ENCODE assay signal across 8 cellular contexts in the genomic region with DNA sequence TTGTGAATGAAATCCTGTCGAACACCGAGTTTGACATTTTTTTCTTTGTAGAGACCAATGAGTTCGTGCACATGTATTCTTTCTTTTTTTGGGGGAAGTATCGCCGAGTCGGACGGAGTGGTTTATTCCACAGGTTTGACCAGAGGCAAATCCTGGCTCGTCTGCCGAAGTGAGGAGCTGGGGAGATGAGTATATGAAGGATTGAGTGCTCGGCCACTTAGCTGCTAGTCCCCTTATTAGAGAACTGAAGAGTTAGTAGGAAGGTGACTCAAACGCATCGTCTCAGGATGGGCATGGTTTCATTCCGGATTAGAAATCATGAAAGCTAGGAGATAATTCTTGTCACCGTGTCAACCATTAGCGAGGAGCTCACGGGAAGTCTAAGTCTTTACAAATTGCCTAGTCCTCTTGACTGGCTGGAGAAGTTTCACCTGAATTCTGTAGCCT.
DNase-seq lines count a peak whose midpoint lies in the region; ATAC-seq and TF ChIP-seq lines count a peak whose summit lies in the region.

No MANE protein-coding gene starts in this region.

- no peaks in the 10 kb centered on the region for H3K9me3 ChIP-seq in esophagus muscularis mucosa

- peaks cover 8% of the 10 kb centered on the region for H3K36me3 Mint-ChIP-seq in progenitor cell of endocrine pancreas (ENCODE audit: insufficient read depth)

- peak overlapping the region; percentile 89 for H3K4me3 ChIP-seq in GM12864 (ENCODE audit: low read depth, low read length)
- H3K4me3 ChIP-seq in esophagus muscularis mucosa, result peak overlapping the region; percentile 63 to 64 (median 64)

- TF ChIP-seq CTCF in GM12864 (IDR thresholded peaks at IDR 0.05; ENCODE audit: low read depth, low read length, missing control alignments) (no peak), esophagus muscularis mucosa (IDR thresholded peaks at IDR 0.05) (no peak), progenitor cell of endocrine pancreas (IDR thresholded peaks at IDR 0.05; ENCODE audit: unreplicated experiment) (no peak)

- peaks cover 7% of the 10 kb centered on the region for H3K9me3 Mint-ChIP-seq in progenitor cell of endocrine pancreas (ENCODE audit: low read depth)

- peaks cover 11% of the 10 kb centered on the region for H3K27me3 Mint-ChIP-seq in progenitor cell of endocrine pancreas

- no peaks in the 10 kb centered on the region for H3K36me3 ChIP-seq in esophagus muscularis mucosa

- peaks cover 15 to 31% (median 26%) of the 10 kb centered on the region in 4 donors for H3K4me1 ChIP-seq in esophagus muscularis mucosa

- peak; percentile 48 for DNase-seq in GM12864 (ENCODE audit: low read depth)
- DNase-seq in NCI-H2227 (lab: John Stamatoyannopoulos, UW; ENCODE audit: unreplicated experiment), result peak; percentile 42
- no peak for DNase-seq in esophagus muscularis mucosa (ENCODE audit: extremely low spot score)
- DNase-seq in progenitor cell of endocrine pancreas (ENCODE audit: low spot score, unreplicated experiment), result no peak
- no peak for DNase-seq in foreskin melanocyte
- no peak for DNase-seq in SHP77 treated with DMSO at 0.1 percent for 48 hours (lab: John Stamatoyannopoulos, UW)

- peaks cover 20% of the 10 kb centered on the region for H3K4me1 Mint-ChIP-seq in progenitor cell of endocrine pancreas (ENCODE audit: low read depth)

- intact Hi-C loops in esophagus muscularis mucosa (cut with DNase I), result no loop called here

- H3K27ac Mint-ChIP-seq in progenitor cell of endocrine pancreas, result peak overlapping the region; percentile 65

- 6% methylated on average over 16 of the region's 16 CpGs for WGBS in esophagus muscularis mucosa

- no peak for TF ChIP-seq EP300 in esophagus muscularis mucosa (IDR thresholded peaks at IDR 0.05)

- ATAC-seq in GM21619 (IDR thresholded peaks at IDR 0.05; ENCODE audit: unreplicated experiment) (peak; percentile 36), GM18858 (IDR thresholded peaks at IDR 0.05; ENCODE audit: unreplicated experiment) (no peak)

- TF ChIP-seq POLR2A in esophagus muscularis mucosa (IDR thresholded peaks at IDR 0.05; ENCODE audit: low read depth), result no peak

- H3K27me3 ChIP-seq in esophagus muscularis mucosa, result peaks cover 0 to 44% (median 2%) of the 10 kb centered on the region in 4 donors

- peak overlapping the region; percentile 91 for H3K4me3 Mint-ChIP-seq in progenitor cell of endocrine pancreas (ENCODE audit: low read depth)

- peak overlapping the region in 1 of 4 donors; percentile 80 for H3K27ac ChIP-seq in esophagus muscularis mucosa (replicated peaks in 1 of 4)

Comparison
In these comparisons a context has a peak if more than half of its experiments do, and no peak if none do; other contexts are left out.
1. DNase-seq: peak in GM12864 (single experiment) and NCI-H2227 (single experiment); none in esophagus muscularis mucosa (single experiment), progenitor cell of endocrine pancreas (single experiment), foreskin melanocyte (single experiment) and SHP77 treated with DMSO at 0.1 percent for 48 hours (single experiment).